31 cellular contexts compared by ENCODE assay signal in the genomic region with DNA sequence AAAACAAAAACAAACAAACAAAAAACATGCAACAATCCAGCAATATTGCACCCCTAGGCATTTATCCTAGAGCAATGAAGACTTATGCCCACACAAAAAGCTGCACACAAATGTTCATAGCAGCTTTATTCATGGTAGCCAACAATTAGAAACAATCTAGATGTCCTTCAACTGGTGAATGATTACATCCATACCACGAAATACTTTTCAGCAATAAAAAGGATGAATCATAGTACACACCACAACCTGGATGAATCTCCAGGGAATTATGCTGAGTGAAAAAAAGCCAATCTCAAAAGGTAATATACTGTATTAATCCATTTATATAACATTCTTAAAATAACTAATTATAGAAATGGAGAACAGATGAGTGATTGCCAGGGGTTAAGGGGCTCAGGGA. TPM values are rescaled to one million over a fixed set of nuclear protein-coding genes. Genes with fewer than 3 reads are reported as not detected.
"Had no signal": no experiment of that assay in that cellular context is flagged by ENCODE, and none has a peak within 500 bp of the region (broad histone marks: within the 10 kb centered on the region; RNA-seq: fewer than 3 reads in every experiment).

No MANE protein-coding gene starts in this region.

- H3K4me3 ChIP-seq: esophagus muscularis mucosa, heart right ventricle, left lung, lower lobe of right lung, pancreas, prostate gland, right atrium auricular region, spleen, tibial nerve had no signal

- H3K9me3 Mint-ChIP-seq: activated naive CD4-positive, alpha-beta T cell treated with anti-CD3 and anti-CD28 coated beads for 36 hours; activated T-helper 1 cell treated with anti-CD3 and anti-CD28 coated beads, Interleukin-12 subunit alpha, Interleukin-12 subunit beta, Interleukin-2, Interleukin-4 antibody, amounts not matched to agents 30 ng/mL and 10 ng/mL and 1 ng/mL, durations not matched to agents 14 hours and 24 hours and 36 hours; naive thymus-derived CD4-positive, alpha-beta T cell; T-helper 1 cell treated with Interleukin-12 subunit alpha and Interleukin-12 subunit beta and Interleukin-4 antibody, amounts not matched to agents 30 μg/mL and 1 μg/mL, for 36 hours had no signal

- ATAC-seq: activated CD4-positive, CD25-positive, alpha-beta regulatory T cell treated with anti-CD3 and anti-CD28 coated beads, Interleukin-2, amount 50 U/mL, for 24 hours; heart right ventricle; left lung; lower lobe of right lung; naive thymus-derived CD4-positive, alpha-beta T cell; pancreas had no signal

- H3K4me3 Mint-ChIP-seq: activated naive CD4-positive, alpha-beta T cell treated with anti-CD3 and anti-CD28 coated beads for 36 hours; activated T-helper 1 cell treated with anti-CD3 and anti-CD28 coated beads, Interleukin-12 subunit alpha, Interleukin-12 subunit beta, Interleukin-2, Interleukin-4 antibody, amounts not matched to agents 30 ng/mL and 10 ng/mL and 1 ng/mL, durations not matched to agents 14 hours and 24 hours and 36 hours; endodermal cell; naive thymus-derived CD4-positive, alpha-beta T cell; T-helper 1 cell treated with Interleukin-12 subunit alpha and Interleukin-12 subunit beta and Interleukin-4 antibody, amounts not matched to agents 30 μg/mL and 1 μg/mL, for 36 hours had no signal

- DNase-seq: activated CD4-positive, alpha-beta T cell treated with anti-CD3 and anti-CD28 coated beads for 48 hours; activated CD4-positive, alpha-beta T cell treated with anti-CD3 and anti-CD28 coated beads, Interleukin-2, amount 50 U/mL, for 48 hours; activated CD8-positive, alpha-beta memory T cell treated with anti-CD3 and anti-CD28 coated beads, Interleukin-2, amount 50 U/mL, for 4 hours; activated effector memory CD4-positive, alpha-beta T cell treated with anti-CD3 and anti-CD28 coated beads, Interleukin-2, amount 50 U/mL, for 16 hours; activated naive CD4-positive, alpha-beta T cell treated with anti-CD3 and anti-CD28 coated beads for 36 hours; activated T-cell treated with anti-CD3 and anti-CD28 coated beads, Interleukin-2, amount 50 U/mL, for 1 hour; amniotic stem cell; brain microvascular endothelial cell; central memory CD4-positive, alpha-beta T cell; endodermal cell; foreskin melanocyte; heart right ventricle; left lung; lower lobe of right lung; pancreas; spleen; stimulated activated naive CD4-positive, alpha-beta T cell treated with Interleukin-2 at 50 U/mL for 16 hours; T-helper 9 cell; WERI-Rb-1 had no signal

- H3K36me3 ChIP-seq: brain microvascular endothelial cell, esophagus muscularis mucosa, pancreas, prostate gland, right atrium auricular region, tibial nerve, WERI-Rb-1 had no signal

- H3K4me1 ChIP-seq: esophagus muscularis mucosa, left lung, lower lobe of right lung, pancreas, prostate gland, right atrium auricular region, tibial nerve had no signal

- H3K27ac ChIP-seq: brain microvascular endothelial cell, esophagus muscularis mucosa, heart right ventricle, left lung, lower lobe of right lung, pancreas, prostate gland, right atrium auricular region, spleen, tibial nerve, WERI-Rb-1 had no signal

- H3K27me3 ChIP-seq: brain microvascular endothelial cell, esophagus muscularis mucosa, heart right ventricle, left lung, pancreas, right atrium auricular region, tibial nerve had no signal

- H3K9me3 ChIP-seq: esophagus muscularis mucosa, heart right ventricle, left lung, lower lobe of right lung, pancreas, prostate gland, right atrium auricular region, spleen, tibial nerve had no signal

- H3K27ac Mint-ChIP-seq: activated naive CD4-positive, alpha-beta T cell treated with anti-CD3 and anti-CD28 coated beads for 36 hours; endodermal cell; T-helper 1 cell treated with Interleukin-12 subunit alpha and Interleukin-12 subunit beta and Interleukin-4 antibody, amounts not matched to agents 30 μg/mL and 1 μg/mL, for 36 hours had no signal

- H3K27me3 Mint-ChIP-seq: naive thymus-derived CD4-positive, alpha-beta T cell had no signal

RNA-seq across cellular contexts. Expression of a gene that starts 14.5 kb away (rescaled TPM):
- polyA plus RNA-seq: naive thymus-derived CD4-positive, alpha-beta T cell had no signal

RNA-seq across cellular contexts. Expression of a gene that starts 17.8 kb away (rescaled TPM):
- total RNA-seq: glomerular endothelial cell had no signal
- polyA plus RNA-seq: neural cell had no signal

RNA-seq across cellular contexts. Expression of a gene that starts 34.9 kb away (rescaled TPM):
- total RNA-seq: glomerular endothelial cell, kidney epithelial cell, temporal lobe had no signal
